In genomic region chr3:129602730-129603560, GRCh38 we compare ENCODE assay signal across 9 cellular contexts. TPM values are rescaled to one million over a fixed set of nuclear protein-coding genes. Genes with fewer than 3 reads are reported as not detected.
DNase-seq lines count a peak whose midpoint lies in the region; ATAC-seq and TF ChIP-seq lines count a peak whose summit lies in the region.
"Had no signal": no experiment of that assay in that cellular context is flagged by ENCODE, and none has a peak within 500 bp of the region (broad histone marks: within the 10 kb centered on the region; RNA-seq: fewer than 3 reads in every experiment).

No MANE protein-coding gene starts in this region.

- WGBS in mammary epithelial cell (ENCODE audit: low coverage, missing lambda C conversion rate): 98% methylated on average over 7 of the region's 15 CpGs
- 65 to 75% methylated on average over 7 to 12 of the region's 15 CpGs for WGBS in mesodermal cell (ENCODE audit: insufficient coverage in 2 of 2), 2 experiments
- 11 to 14% methylated on average over 15 of the region's 15 CpGs for WGBS in aorta, 2 donors

- H2AFZ ChIP-seq in mammary epithelial cell (ENCODE audit: low read depth, low read length): no peak overlapping the region

- H3K4me1 ChIP-seq in mammary epithelial cell (ENCODE audit: insufficient read depth, low read length): peaks cover 7% of the 10 kb centered on the region
- H3K4me1 ChIP-seq in mesodermal cell (ENCODE audit: control insufficient read depth, insufficient read depth, low read length, poor library complexity, severe bottlenecking): peaks cover 58% of the 10 kb centered on the region
- H3K4me1 ChIP-seq in aorta (ENCODE audit: control insufficient read depth in 1 of 2, insufficient read depth in 2 of 2, low read length in 2 of 2): no peaks in the 10 kb centered on the region

- peaks cover 14% of the 10 kb centered on the region for H3K27me3 ChIP-seq in mammary epithelial cell (ENCODE audit: insufficient read depth, low read length)
- no peaks in the 10 kb centered on the region for H3K27me3 ChIP-seq in aorta (ENCODE audit: control insufficient read depth in 1 of 2, insufficient read depth in 2 of 2, low read length in 1 of 2)

- H3K36me3 Mint-ChIP-seq in MCF 10A (ENCODE audit: insufficient read depth, unreplicated experiment): no peaks in the 10 kb centered on the region
- H3K36me3 Mint-ChIP-seq in activated T-helper 2 cell treated with anti-CD3 and anti-CD28 coated beads, Interferon-gamma antibody, Interleukin-2, Interleukin-4, amounts not matched to agents 10 μg/mL and 5 μg/mL and 100 μg/mL, durations not matched to agents 14 hours and 24 hours and 36 hours (ENCODE audit: low read depth): no peaks in the 10 kb centered on the region
- H3K36me3 Mint-ChIP-seq: CD4-positive, CD25-positive, alpha-beta regulatory T cell had no signal

- no peak overlapping the region for H3K9ac ChIP-seq in mammary epithelial cell (ENCODE audit: insufficient read depth, low read length)

- CTCF ChIA-PET in MCF 10A (lab: Yijun Ruan, JAX) (interaction anchor here (0.6 kb wide), 1 partner anchor 59 kb away, joined by 4 read pairs; no protein-coding TSS in a partner anchor), mammary epithelial cell (lab: Charles Lee; ENCODE audit: low non-redundant PET) (interaction anchor here (0.5 to 0.7 kb wide), 3 partner anchors 25 to 1736 kb away, joined by 3 to 5 read pairs (median 4); no protein-coding TSS in a partner anchor)

- H3K4me1 Mint-ChIP-seq in MCF 10A (ENCODE audit: insufficient read depth, unreplicated experiment): peaks cover 6% of the 10 kb centered on the region
- peaks cover 7% of the 10 kb centered on the region for H3K4me1 Mint-ChIP-seq in activated T-helper 2 cell treated with anti-CD3 and anti-CD28 coated beads, Interferon-gamma antibody, Interleukin-2, Interleukin-4, amounts not matched to agents 10 μg/mL and 5 μg/mL and 100 μg/mL, durations not matched to agents 14 hours and 24 hours and 36 hours (ENCODE audit: low read depth)

- dilution Hi-C loops in mammary epithelial cell (cut with HindIII; ENCODE audit: low sequenced_read_pairs): no loop called here

- in situ Hi-C loops in mammary epithelial cell (cut with MboI; ENCODE audit: low sequenced_read_pairs in 2 of 2): no loop called here

- H3K9me3 ChIP-seq in mammary epithelial cell (replicated peaks; ENCODE audit: insufficient read depth, low read length) (no peaks in the 10 kb centered on the region), mesodermal cell (ENCODE audit: control insufficient read depth, low read length) (no peaks in the 10 kb centered on the region), aorta (ENCODE audit: control insufficient read depth, low read length) (no peaks in the 10 kb centered on the region)

- BruUV-seq in MCF 10A (replicated peaks; lab: Mats Ljungman, UMichigan): no TSS peak
- BruUV-seq in mammary epithelial cell (replicated peaks; lab: Mats Ljungman, UMichigan): no TSS peak

- no peaks in the 10 kb centered on the region for H4K20me1 ChIP-seq in mammary epithelial cell (ENCODE audit: insufficient read depth, low read length)

- TF ChIP-seq CTCF in MCF 10A (IDR thresholded peaks at IDR 0.05; ENCODE audit: unreplicated experiment) (no peak), mammary epithelial cell (conservative IDR thresholded peaks at IDR 0.05 in 1 of 2, IDR thresholded peaks at IDR 0.05 in 1 of 2; ENCODE audit: extremely low read depth in 1 of 2, insufficient read depth in 1 of 2, low read depth in 1 of 2, low read length in 2 of 2) (no peak)

- no peak overlapping the region for H3K27ac Mint-ChIP-seq in MCF 10A (ENCODE audit: low read depth, unreplicated experiment)
- no peak overlapping the region for H3K27ac Mint-ChIP-seq in activated T-helper 2 cell treated with anti-CD3 and anti-CD28 coated beads, Interferon-gamma antibody, Interleukin-2, Interleukin-4, amounts not matched to agents 10 μg/mL and 5 μg/mL and 100 μg/mL, durations not matched to agents 14 hours and 24 hours and 36 hours

- intact Hi-C loops in MCF 10A (cut with micrococcal nuclease) (no loop called here), mammary epithelial cell (cut with micrococcal nuclease) (no loop called here), aorta (cut with DNase I) (loop anchor here in 1 of 2 donors (5.0 kb wide), 2 partner anchors 41 to 111 kb away; no protein-coding TSS in a partner anchor)
- intact Hi-C loops in activated T-helper 2 cell treated with anti-CD3 and anti-CD28 coated beads, Interferon-gamma antibody, Interleukin-2, Interleukin-4, amounts not matched to agents 10 μg/mL and 5 μg/mL and 100 μg/mL, durations not matched to agents 14 hours and 24 hours and 36 hours (cut with micrococcal nuclease): no loop called here

- ATAC-seq in aorta (ENCODE audit: low FRiP score) (peak; percentile 70), GM19351 (IDR thresholded peaks at IDR 0.05; ENCODE audit: unreplicated experiment) (no peak)

- H3K27ac ChIP-seq in mammary epithelial cell (ENCODE audit: insufficient read depth, low read depth, low read length) (no peak overlapping the region), mesodermal cell (ENCODE audit: low read depth, low read length, severe bottlenecking) (peak overlapping the region; percentile 96), aorta (ENCODE audit: low read depth in 1 of 2, low read length in 2 of 2) (peak overlapping the region in 1 of 2 donors; percentile 45)

- H3K79me2 ChIP-seq in mammary epithelial cell (ENCODE audit: insufficient read depth, low read length): no peaks in the 10 kb centered on the region

- no peaks in the 10 kb centered on the region for H3K9me3 Mint-ChIP-seq in MCF 10A (ENCODE audit: unreplicated experiment)
- H3K9me3 Mint-ChIP-seq in activated T-helper 2 cell treated with anti-CD3 and anti-CD28 coated beads, Interferon-gamma antibody, Interleukin-2, Interleukin-4, amounts not matched to agents 10 μg/mL and 5 μg/mL and 100 μg/mL, durations not matched to agents 14 hours and 24 hours and 36 hours: no peaks in the 10 kb centered on the region
- H3K9me3 Mint-ChIP-seq: CD4-positive, CD25-positive, alpha-beta regulatory T cell had no signal

- H3K27me3 Mint-ChIP-seq in MCF 10A (ENCODE audit: insufficient read depth, unreplicated experiment): no peaks in the 10 kb centered on the region
- H3K27me3 Mint-ChIP-seq in activated T-helper 2 cell treated with anti-CD3 and anti-CD28 coated beads, Interferon-gamma antibody, Interleukin-2, Interleukin-4, amounts not matched to agents 10 μg/mL and 5 μg/mL and 100 μg/mL, durations not matched to agents 14 hours and 24 hours and 36 hours (ENCODE audit: low read depth): peaks cover 48% of the 10 kb centered on the region

- no peak overlapping the region for H3K4me3 Mint-ChIP-seq in MCF 10A (ENCODE audit: unreplicated experiment)
- no peak overlapping the region for H3K4me3 Mint-ChIP-seq in activated T-helper 2 cell treated with anti-CD3 and anti-CD28 coated beads, Interferon-gamma antibody, Interleukin-2, Interleukin-4, amounts not matched to agents 10 μg/mL and 5 μg/mL and 100 μg/mL, durations not matched to agents 14 hours and 24 hours and 36 hours (ENCODE audit: low read depth)

- no peak overlapping the region for H3K4me2 ChIP-seq in mammary epithelial cell (ENCODE audit: insufficient read depth, low read depth, low read length)

- H3K36me3 ChIP-seq in mammary epithelial cell (ENCODE audit: insufficient read depth, low read length) (no peaks in the 10 kb centered on the region), mesodermal cell (ENCODE audit: control insufficient read depth, insufficient read depth, low read length) (peaks cover 45% of the 10 kb centered on the region), aorta (ENCODE audit: control insufficient read depth in 1 of 2, insufficient read depth in 2 of 2, low read length in 1 of 2) (no peaks in the 10 kb centered on the region)

- POLR2A ChIA-PET in MCF 10A (lab: Yijun Ruan, JAX): interaction anchor here (0.9 kb wide), 1 partner anchor 9 kb away, joined by 4 read pairs; no protein-coding TSS in a partner anchor

- DNase-seq in MCF 10A (ENCODE audit: unreplicated experiment): peak; percentile 82
- no peak for DNase-seq in mammary epithelial cell
- peak; percentile 68 for DNase-seq in ecto neural progenitor cell (ENCODE audit: low spot score)
- peak; percentile 91 to 94 for DNase-seq in aorta
- no peak for DNase-seq in activated T-helper 2 cell treated with anti-CD3 and anti-CD28 coated beads, Interferon-gamma antibody, Interleukin-2, Interleukin-4, amounts not matched to agents 10 μg/mL and 5 μg/mL and 100 μg/mL, durations not matched to agents 14 hours and 24 hours and 36 hours (ENCODE audit: low spot score)
- DNase-seq in NCI-H2029 treated with DMSO at 0.1 percent for 48 hours (lab: John Stamatoyannopoulos, UW): no peak
- DNase-seq: CD4-positive, CD25-positive, alpha-beta regulatory T cell had no signal

- no peak overlapping the region for H3K4me3 ChIP-seq in mammary epithelial cell (replicated peaks in 1 of 3; ENCODE audit: insufficient read depth in 1 of 3, low read depth in 2 of 3, low read length in 3 of 3)
- H3K4me3 ChIP-seq in mesodermal cell (ENCODE audit: extremely low read depth, insufficient read depth, low read length, poor library complexity, severe bottlenecking): peak overlapping the region; percentile 71
- no peak overlapping the region for H3K4me3 ChIP-seq in aorta (ENCODE audit: low read length in 2 of 2)

RNA-seq across cellular contexts. Expression of gene PLXND1, which starts 3.5 kb away (rescaled TPM):
- total RNA-seq in MCF 10A (2022) (5.6 and 6.2 TPM in 2 replicates), mammary epithelial cell (1 to 10 TPM; 2.3 to 2.7 TPM), aorta (100 to 1,000 TPM; 176 to 358 TPM)
- polyA plus RNA-seq in mammary epithelial cell (0.63 TPM), aorta (100 to 1,000 TPM in 1 of 2 donors, 10 to 100 TPM in 1; 55.5 to 149 TPM)
- polyA minus RNA-seq in mammary epithelial cell: 0.83 TPM
- polyA plus RNA-seq in mesodermal cell (2013, experiment 1 of 2): 443 TPM
- 298 TPM for polyA plus RNA-seq in mesodermal cell (2013, experiment 2 of 2)
- 1.3 and 2.7 TPM in 2 replicates for total RNA-seq in activated T-helper 2 cell treated with anti-CD3 and anti-CD28 coated beads, Interferon-gamma antibody, Interleukin-2, Interleukin-4, amounts not matched to agents 10 μg/mL and 5 μg/mL and 100 μg/mL, durations not matched to agents 14 hours and 24 hours and 36 hours

RNA-seq across cellular contexts. Expression of gene H1-8, which starts 60.0 kb away (rescaled TPM):
- total RNA-seq in MCF 10A (2022): not detected in 2 replicates
- total RNA-seq in mammary epithelial cell: not detected
- not detected for polyA plus RNA-seq in mammary epithelial cell
- polyA minus RNA-seq in mammary epithelial cell: not detected
- 2.0 TPM for polyA plus RNA-seq in mesodermal cell (2013, experiment 1 of 2)
- 3.0 TPM for polyA plus RNA-seq in mesodermal cell (2013, experiment 2 of 2)
- total RNA-seq in aorta: not detected
- polyA plus RNA-seq in aorta: not detected
- not detected in 2 replicates for total RNA-seq in activated T-helper 2 cell treated with anti-CD3 and anti-CD28 coated beads, Interferon-gamma antibody, Interleukin-2, Interleukin-4, amounts not matched to agents 10 μg/mL and 5 μg/mL and 100 μg/mL, durations not matched to agents 14 hours and 24 hours and 36 hours
- total RNA-seq: CD4-positive, CD25-positive, alpha-beta regulatory T cell had no signal
- polyA plus RNA-seq: CD4-positive, CD25-positive, alpha-beta regulatory T cell had no signal

Comparison
In these comparisons a context has a peak if more than half of its experiments do, and no peak if none do; other contexts are left out.
1. DNase-seq: peak in MCF 10A (single experiment), ecto neural progenitor cell (single experiment) and aorta (2 of 2); none in mammary epithelial cell (single experiment), activated T-helper 2 cell treated with anti-CD3 and anti-CD28 coated beads, Interferon-gamma antibody, Interleukin-2, Interleukin-4, amounts not matched to agents 10 μg/mL and 5 μg/mL and 100 μg/mL, durations not matched to agents 14 hours and 24 hours and 36 hours (single experiment) and NCI-H2029 treated with DMSO at 0.1 percent for 48 hours (single experiment).
2. RNA of gene PLXND1, which starts 3.5 kb away (total RNA-seq): 176 to 358 TPM in aorta; 5.6 to 6.2 TPM in MCF 10A, 2.3 to 2.7 TPM in mammary epithelial cell and 1.3 to 2.7 TPM in activated T-helper 2 cell treated with anti-CD3 and anti-CD28 coated beads, Interferon-gamma antibody, Interleukin-2, Interleukin-4, amounts not matched to agents 10 μg/mL and 5 μg/mL and 100 μg/mL, durations not matched to agents 14 hours and 24 hours and 36 hours; every median in the first group is over 10 times any median in the second.